1 cellular context compared by ENCODE assay signal in the genomic region with DNA sequence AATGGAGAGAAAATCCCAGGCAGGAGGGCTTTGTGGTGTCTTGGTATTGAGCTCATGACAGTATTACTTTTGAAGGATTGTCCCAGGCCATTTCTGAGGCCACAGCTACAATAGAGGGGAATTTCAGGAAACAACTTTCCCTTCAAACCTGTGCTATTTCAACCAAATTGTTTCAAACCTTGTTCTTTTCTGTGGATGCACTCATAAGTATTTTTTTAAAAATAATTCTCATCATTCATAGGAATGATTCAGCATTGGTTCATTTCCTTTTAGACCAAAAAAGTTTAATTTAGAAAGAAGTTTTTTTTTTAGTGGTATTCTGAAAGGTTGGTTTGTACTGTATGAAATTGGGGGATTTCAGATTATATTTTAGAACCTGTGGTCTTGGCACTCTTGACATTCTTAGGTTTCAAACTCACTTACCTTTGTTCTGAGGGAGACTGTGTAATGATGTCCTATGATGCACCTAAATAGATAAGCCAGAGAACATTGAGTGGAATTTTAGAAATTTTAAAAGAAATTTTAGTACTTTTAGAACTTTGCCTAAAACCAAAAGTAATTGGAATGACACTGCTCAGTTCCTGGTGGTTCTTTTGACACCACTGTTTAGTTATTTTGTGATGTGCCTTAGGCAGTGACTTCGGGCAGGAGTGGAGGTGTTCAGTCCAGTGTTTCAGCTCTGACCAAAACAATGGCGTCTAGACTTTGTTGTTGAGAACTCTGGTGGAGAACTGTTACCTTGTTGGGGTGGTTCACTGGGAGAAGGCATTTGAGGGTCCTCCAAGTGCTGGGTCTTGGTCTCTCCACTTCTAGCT.
TF ChIP-seq lines count a peak whose summit lies in the region.

No MANE protein-coding gene starts in this region.

TF ChIP-seq in HCT116, 20 proteins besides CTCF, POLR2A, EP300 and RAD21 (continued from another document):
- TF ChIP-seq, protein P1, sequence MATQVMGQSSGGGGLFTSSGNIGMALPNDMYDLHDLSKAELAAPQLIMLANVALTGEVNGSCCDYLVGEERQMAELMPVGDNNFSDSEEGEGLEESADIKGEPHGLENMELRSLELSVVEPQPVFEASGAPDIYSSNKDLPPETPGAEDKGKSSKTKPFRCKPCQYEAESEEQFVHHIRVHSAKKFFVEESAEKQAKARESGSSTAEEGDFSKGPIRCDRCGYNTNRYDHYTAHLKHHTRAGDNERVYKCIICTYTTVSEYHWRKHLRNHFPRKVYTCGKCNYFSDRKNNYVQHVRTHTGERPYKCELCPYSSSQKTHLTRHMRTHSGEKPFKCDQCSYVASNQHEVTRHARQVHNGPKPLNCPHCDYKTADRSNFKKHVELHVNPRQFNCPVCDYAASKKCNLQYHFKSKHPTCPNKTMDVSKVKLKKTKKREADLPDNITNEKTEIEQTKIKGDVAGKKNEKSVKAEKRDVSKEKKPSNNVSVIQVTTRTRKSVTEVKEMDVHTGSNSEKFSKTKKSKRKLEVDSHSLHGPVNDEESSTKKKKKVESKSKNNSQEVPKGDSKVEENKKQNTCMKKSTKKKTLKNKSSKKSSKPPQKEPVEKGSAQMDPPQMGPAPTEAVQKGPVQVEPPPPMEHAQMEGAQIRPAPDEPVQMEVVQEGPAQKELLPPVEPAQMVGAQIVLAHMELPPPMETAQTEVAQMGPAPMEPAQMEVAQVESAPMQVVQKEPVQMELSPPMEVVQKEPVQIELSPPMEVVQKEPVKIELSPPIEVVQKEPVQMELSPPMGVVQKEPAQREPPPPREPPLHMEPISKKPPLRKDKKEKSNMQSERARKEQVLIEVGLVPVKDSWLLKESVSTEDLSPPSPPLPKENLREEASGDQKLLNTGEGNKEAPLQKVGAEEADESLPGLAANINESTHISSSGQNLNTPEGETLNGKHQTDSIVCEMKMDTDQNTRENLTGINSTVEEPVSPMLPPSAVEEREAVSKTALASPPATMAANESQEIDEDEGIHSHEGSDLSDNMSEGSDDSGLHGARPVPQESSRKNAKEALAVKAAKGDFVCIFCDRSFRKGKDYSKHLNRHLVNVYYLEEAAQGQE (IDR thresholded peaks at IDR 0.05; ENCODE audit: low read depth), result no peak
- TF ChIP-seq ZFX (IDR thresholded peaks at IDR 0.05) (no peak), CEBPB (IDR thresholded peaks at IDR 0.05; ENCODE audit: low read depth) (no peak), CBX3 (IDR thresholded peaks at IDR 0.05; ENCODE audit: low read depth) (no peak), ELF1 (IDR thresholded peaks at IDR 0.05; ENCODE audit: borderline replicate concordance, low read depth) (no peak)
